In genomic region chr6:162640756-162641155, GRCh38 we compare ENCODE assay signal across 24 cellular contexts.
"Had no signal": no experiment of that assay in that cellular context is flagged by ENCODE, and none has a peak within 500 bp of the region (broad histone marks: within the 10 kb centered on the region; RNA-seq: fewer than 3 reads in every experiment).

No MANE protein-coding gene starts in this region.

- H3K4me3 ChIP-seq: colonic mucosa, coronary artery, dorsolateral prefrontal cortex, esophagus muscularis mucosa, esophagus squamous epithelium, gastrocnemius medialis, gastroesophageal sphincter, heart left ventricle, heart right ventricle had no signal

- H3K36me3 ChIP-seq: colonic mucosa, esophagus muscularis mucosa, esophagus squamous epithelium, gastrocnemius medialis, gastroesophageal sphincter, heart left ventricle, heart right ventricle had no signal

- H3K9me3 ChIP-seq: colonic mucosa, esophagus muscularis mucosa, esophagus squamous epithelium, gastrocnemius medialis, gastroesophageal sphincter, heart left ventricle, heart right ventricle had no signal

- ATAC-seq: effector memory CD8-positive, alpha-beta T cell; esophagus mucosa; foreskin keratinocyte; gastroesophageal sphincter had no signal

- DNase-seq: colonic mucosa; cortex of kidney; dermis blood vessel endothelial cell; dorsolateral prefrontal cortex; effector CD4-positive, alpha-beta T cell; effector CD8-positive, alpha-beta T cell; effector memory CD4-positive, alpha-beta T cell; effector memory CD8-positive, alpha-beta T cell; endodermal cell; erythroblast; esophagus squamous epithelium; foreskin fibroblast; foreskin keratinocyte; foreskin melanocyte; gastrocnemius medialis; glutamatergic neuron; head of caudate nucleus; heart left ventricle; heart right ventricle had no signal

- H3K27ac ChIP-seq: colonic mucosa, coronary artery, dorsolateral prefrontal cortex, epithelial cell of prostate, esophagus muscularis mucosa, esophagus squamous epithelium, foreskin keratinocyte, gastroesophageal sphincter had no signal

- H3K4me1 ChIP-seq: colonic mucosa, esophagus squamous epithelium, foreskin keratinocyte had no signal

- H3K27me3 ChIP-seq: colonic mucosa, dorsolateral prefrontal cortex, esophagus muscularis mucosa, esophagus squamous epithelium, foreskin keratinocyte, gastrocnemius medialis, gastroesophageal sphincter, heart left ventricle, heart right ventricle had no signal
